Comparison of ENCODE assay signal across 8 cellular contexts in the genomic region with DNA sequence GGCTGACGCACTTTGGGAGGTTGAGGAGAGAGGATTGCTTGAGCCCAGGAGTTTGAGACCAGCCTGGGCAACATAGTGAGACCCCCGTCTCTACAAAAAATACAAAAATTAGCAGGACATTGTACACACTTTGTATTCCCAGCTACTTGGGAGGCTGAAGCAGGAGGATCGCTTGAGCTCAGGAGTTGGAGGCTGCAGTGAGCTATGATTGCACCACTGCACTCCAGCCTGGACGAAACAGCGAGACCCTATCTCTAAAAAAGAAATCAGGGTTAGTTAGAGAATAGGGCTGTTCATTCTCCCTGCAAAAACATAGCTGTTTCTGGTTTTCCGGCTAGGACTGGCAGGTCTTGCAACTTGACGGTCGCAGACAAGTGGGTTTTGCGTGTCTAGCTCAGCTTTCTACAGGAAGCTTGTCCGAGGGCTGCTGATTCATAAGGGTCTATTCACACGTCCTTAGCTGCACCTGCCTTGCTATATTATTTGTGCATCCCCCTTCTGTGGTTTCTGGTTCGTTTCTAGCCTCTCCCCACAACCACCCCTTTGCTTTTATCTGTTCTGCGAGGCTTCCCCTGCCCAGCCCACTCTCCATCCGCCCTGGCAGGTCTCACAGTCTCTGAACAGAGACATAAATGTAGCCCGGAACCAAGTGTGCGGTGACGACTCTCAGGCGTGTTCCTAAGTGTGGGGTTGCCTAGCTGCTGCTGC. TPM values are rescaled to one million over a fixed set of nuclear protein-coding genes. Genes with fewer than 3 reads are reported as not detected.
DNase-seq lines count a peak whose midpoint lies in the region; ATAC-seq and TF ChIP-seq lines count a peak whose summit lies in the region.

No MANE protein-coding gene starts in this region.

- no peaks in the 10 kb centered on the region for H4K20me1 ChIP-seq in KMS-11 (ENCODE audit: insufficient read depth)

- H3K79me2 ChIP-seq in KMS-11 (ENCODE audit: insufficient read depth, low read depth), result no peaks in the 10 kb centered on the region

- intact Hi-C loops in activated CD4-positive, alpha-beta memory T cell treated with anti-CD3 and anti-CD28 coated beads for 36 hours (cut with micrococcal nuclease), result loop anchor here (5.0 kb wide), 1 partner anchor 66 kb away; the partner anchor contains the start of gene TTYH3
- intact Hi-C loops in tibial artery (cut with DNase I; ENCODE audit: low total_unique reads), result no loop called here

- no peaks in the 10 kb centered on the region for H3K27me3 Mint-ChIP-seq in activated CD4-positive, alpha-beta memory T cell treated with anti-CD3 and anti-CD28 coated beads for 36 hours

- CTCF ChIA-PET in activated CD4-positive, alpha-beta memory T cell treated with anti-CD3 and anti-CD28 coated beads for 36 hours (lab: Charles Lee), result interaction anchor here (0.6 to 4.3 kb wide), 7 partner anchors 11 to 1179 kb away, joined by 3 to 42 read pairs (median 4); no protein-coding TSS in a partner anchor

- peak overlapping the region; percentile 88 for H3K4me2 ChIP-seq in KMS-11

- no peaks in the 10 kb centered on the region for H3K27me3 ChIP-seq in KMS-11 (ENCODE audit: insufficient read depth, low read depth)
- no peaks in the 10 kb centered on the region for H3K27me3 ChIP-seq in tibial artery

- TF ChIP-seq CTCF in KMS-11 (conservative IDR thresholded peaks at IDR 0.05; ENCODE audit: low read depth, low read length) (no peak), tibial artery (IDR thresholded peaks at IDR 0.05) (no peak)

- peak overlapping the region; percentile 40 for H3K27ac Mint-ChIP-seq in activated CD4-positive, alpha-beta memory T cell treated with anti-CD3 and anti-CD28 coated beads for 36 hours

- H3K4me1 Mint-ChIP-seq in activated CD4-positive, alpha-beta memory T cell treated with anti-CD3 and anti-CD28 coated beads for 36 hours (ENCODE audit: low read depth), result peaks cover 18% of the 10 kb centered on the region

- DNase-seq in GF-D8 (lab: John Stamatoyannopoulos, UW), result peak; percentile 55
- peak; percentile 79 for DNase-seq in activated CD4-positive, alpha-beta memory T cell treated with anti-CD3 and anti-CD28 coated beads for 36 hours
- peak; percentile 72 for DNase-seq in stimulated activated CD4-positive, alpha-beta T cell treated with anti-CD3 and anti-CD28 coated beads, Interleukin-15, amount 100 ng/mL, for 24 hours
- no peak for DNase-seq in tibial artery
- DNase-seq in NCI-H2171 (lab: John Stamatoyannopoulos, UW), result no peak
- DNase-seq in HuH-7.5 (ENCODE audit: low spot score), result no peak

- H3K4me1 ChIP-seq in KMS-11 (ENCODE audit: low read depth, poor library complexity, severe bottlenecking) (peaks cover 27% of the 10 kb centered on the region), tibial artery (peaks cover 0 to 16% (median 9%) of the 10 kb centered on the region in 4 donors)

- H3K36me3 Mint-ChIP-seq in activated CD4-positive, alpha-beta memory T cell treated with anti-CD3 and anti-CD28 coated beads for 36 hours, result no peaks in the 10 kb centered on the region

- peak overlapping the region; percentile 59 for H3K27ac ChIP-seq in KMS-11
- no peak overlapping the region for H3K27ac ChIP-seq in tibial artery

- H3K4me3 Mint-ChIP-seq in activated CD4-positive, alpha-beta memory T cell treated with anti-CD3 and anti-CD28 coated beads for 36 hours, result peak overlapping the region; percentile 30

- H3K4me3 ChIP-seq in KMS-11 (IDR thresholded peaks at IDR 0.05; ENCODE audit: insufficient read depth, low read depth, low read length) (no peak overlapping the region), tibial artery (no peak overlapping the region)

- H2AFZ ChIP-seq in KMS-11 (ENCODE audit: low read depth), result peak overlapping the region; percentile 72; the same call in 1 of the 2 replicates

- peak overlapping the region; percentile 53; the same call in 1 of the 2 replicates for H3K9ac ChIP-seq in KMS-11

- POLR2A ChIA-PET in activated CD4-positive, alpha-beta memory T cell treated with anti-CD3 and anti-CD28 coated beads for 36 hours (lab: Charles Lee), result interaction anchor here (0.6 to 1.4 kb wide), 4 partner anchors 11 to 168 kb away, joined by 3 to 11 read pairs (median 3); no protein-coding TSS in a partner anchor

- no peaks in the 10 kb centered on the region for H3K9me3 ChIP-seq in tibial artery

- peak; percentile 88 for ATAC-seq in GM21515 (IDR thresholded peaks at IDR 0.05; ENCODE audit: unreplicated experiment)

- H3K36me3 ChIP-seq in KMS-11 (ENCODE audit: insufficient read depth), result no peaks in the 10 kb centered on the region
- no peaks in the 10 kb centered on the region for H3K36me3 ChIP-seq in tibial artery

- no peaks in the 10 kb centered on the region for H3K9me3 Mint-ChIP-seq in activated CD4-positive, alpha-beta memory T cell treated with anti-CD3 and anti-CD28 coated beads for 36 hours

RNA-seq across cellular contexts. Expression of gene AMZ1, which starts 10.7 kb away (rescaled TPM):
- under 1 TPM; 0.83 to 0.94 TPM for total RNA-seq in activated CD4-positive, alpha-beta memory T cell treated with anti-CD3 and anti-CD28 coated beads for 36 hours

Comparison
In these comparisons a context has a peak if more than half of its experiments do, and no peak if none do; other contexts are left out.
1. DNase-seq: peak in GF-D8 (single experiment), activated CD4-positive, alpha-beta memory T cell treated with anti-CD3 and anti-CD28 coated beads for 36 hours (single experiment) and stimulated activated CD4-positive, alpha-beta T cell treated with anti-CD3 and anti-CD28 coated beads, Interleukin-15, amount 100 ng/mL, for 24 hours (single experiment); none in tibial artery (0 of 2), NCI-H2171 (single experiment) and HuH-7.5 (single experiment).